13 cellular contexts compared by ENCODE assay signal in genomic region chr14:99511421-99512109, GRCh38. TPM values are rescaled to one million over a fixed set of nuclear protein-coding genes. Genes with fewer than 3 reads are reported as not detected.
A peak's percentile ranks its signal among the peaks of the same experiment; 100 is the strongest.
DNase-seq lines count a peak whose midpoint lies in the region; TF ChIP-seq lines count a peak whose summit lies in the region.
"Had no signal": no experiment of that assay in that cellular context is flagged by ENCODE, and none has a peak within 500 bp of the region (broad histone marks: within the 10 kb centered on the region; RNA-seq: fewer than 3 reads in every experiment).

No MANE protein-coding gene starts in this region.

- no peak for TF ChIP-seq CTCF in fibroblast of mammary gland (conservative IDR thresholded peaks at IDR 0.05; ENCODE audit: control insufficient read depth, insufficient read depth, low read depth, low read length)

- H3K9me3 ChIP-seq in muscle layer of duodenum (ENCODE audit: control insufficient read depth in 1 of 2, low read length in 2 of 2) = no peaks in the 10 kb centered on the region
- H3K9me3 ChIP-seq: ascending aorta had no signal

- no peaks in the 10 kb centered on the region for H3K79me2 ChIP-seq in ACC112 (ENCODE audit: control insufficient read depth, insufficient read depth, low read length, unreplicated experiment)

- no peak overlapping the region for H3K4me3 ChIP-seq in ACC112 (ENCODE audit: low read depth, low read length)
- H3K4me3 ChIP-seq in fibroblast of mammary gland (ENCODE audit: control insufficient read depth, low read depth, low read length) = no peak overlapping the region
- H3K4me3 ChIP-seq in muscle layer of duodenum (ENCODE audit: low read depth in 1 of 2, low read length in 2 of 2) = no peak overlapping the region
- H3K4me3 ChIP-seq: ascending aorta, neural progenitor cell had no signal

- peak; percentile 51 for DNase-seq in NCI-H460 (ENCODE audit: extremely low read depth, low read depth)
- peak; percentile 9 for DNase-seq in fibroblast of mammary gland (ENCODE audit: low read depth)
- no peak for DNase-seq in NCI-H2107 (lab: John Stamatoyannopoulos, UW)
- no peak for DNase-seq in DMS 273 (lab: John Stamatoyannopoulos, UW; ENCODE audit: unreplicated experiment)
- no peak for DNase-seq in iPS-NIHi11 (ENCODE audit: low spot score)
- DNase-seq in middle frontal gyrus (ENCODE audit: extremely low spot score, low spot score) = no peak
- DNase-seq: activated CD4-positive, alpha-beta T cell treated with anti-CD3 and anti-CD28 coated beads for 48 hours; NCI-H2029; RPMI8226 had no signal

- H2AFZ ChIP-seq in ACC112 (ENCODE audit: low read length, unreplicated experiment) = no peak overlapping the region
- H2AFZ ChIP-seq: neural progenitor cell had no signal

- H3K4me1 ChIP-seq in ACC112 (ENCODE audit: control insufficient read depth, insufficient read depth, low read length, unreplicated experiment) (peaks cover 11% of the 10 kb centered on the region), muscle layer of duodenum (ENCODE audit: control insufficient read depth in 1 of 2, insufficient read depth in 2 of 2, low read length in 2 of 2) (peaks cover 4 to 25% of the 10 kb centered on the region in 2 donors)
- H3K4me1 ChIP-seq: ascending aorta, neural progenitor cell had no signal

- H3K27ac ChIP-seq in ACC112 (ENCODE audit: low read depth, low read length) = peak overlapping the region; percentile 34; the same call in 1 of the 2 replicates
- H3K27ac ChIP-seq in muscle layer of duodenum (ENCODE audit: low read length) = peak overlapping the region; percentile 7
- H3K27ac ChIP-seq: ascending aorta, neural progenitor cell had no signal

- H3K36me3 ChIP-seq in ACC112 (ENCODE audit: insufficient read depth, low read length) = peaks cover 10% of the 10 kb centered on the region
- peaks cover 32 to 47% of the 10 kb centered on the region in 2 donors for H3K36me3 ChIP-seq in muscle layer of duodenum (ENCODE audit: control insufficient read depth in 1 of 2, insufficient read depth in 2 of 2, low read length in 2 of 2)
- H3K36me3 ChIP-seq: neural progenitor cell had no signal

- H3K27me3 ChIP-seq in ACC112 (ENCODE audit: insufficient read depth, low read length) = no peaks in the 10 kb centered on the region
- H3K27me3 ChIP-seq in muscle layer of duodenum (ENCODE audit: low read depth, low read length) = no peaks in the 10 kb centered on the region
- H3K27me3 ChIP-seq: ascending aorta, neural progenitor cell had no signal

RNA-seq across cellular contexts. Expression of gene CCNK, which starts 30.4 kb away (rescaled TPM):
- 18.1 and 23.3 TPM in 2 replicates for total RNA-seq in NCI-H460 (2014; rRNA removed; shearing (Covaris generic))
- 4.7 and 5.8 TPM in 2 replicates for polyA plus RNA-seq in NCI-H460 (2014; cell fraction: nucleus; rRNA removed)

RNA-seq across cellular contexts. Expression of gene SETD3, which starts 30.9 kb away (rescaled TPM):
- total RNA-seq in NCI-H460 (2014; rRNA removed; shearing (Covaris generic)) = 54.3 and 60.5 TPM in 2 replicates
- 38.2 and 40.6 TPM in 2 replicates for polyA plus RNA-seq in NCI-H460 (2014; cell fraction: nucleus; rRNA removed)

Comparison
In these comparisons a context has a peak if more than half of its experiments do, and no peak if none do; other contexts are left out.
1. DNase-seq: peak in NCI-H460 (single experiment) and fibroblast of mammary gland (single experiment); none in NCI-H2107 (single experiment), DMS 273 (single experiment), iPS-NIHi11 (single experiment) and middle frontal gyrus (single experiment).